Comparison of ENCODE assay signal across 25 cellular contexts in the genomic region with DNA sequence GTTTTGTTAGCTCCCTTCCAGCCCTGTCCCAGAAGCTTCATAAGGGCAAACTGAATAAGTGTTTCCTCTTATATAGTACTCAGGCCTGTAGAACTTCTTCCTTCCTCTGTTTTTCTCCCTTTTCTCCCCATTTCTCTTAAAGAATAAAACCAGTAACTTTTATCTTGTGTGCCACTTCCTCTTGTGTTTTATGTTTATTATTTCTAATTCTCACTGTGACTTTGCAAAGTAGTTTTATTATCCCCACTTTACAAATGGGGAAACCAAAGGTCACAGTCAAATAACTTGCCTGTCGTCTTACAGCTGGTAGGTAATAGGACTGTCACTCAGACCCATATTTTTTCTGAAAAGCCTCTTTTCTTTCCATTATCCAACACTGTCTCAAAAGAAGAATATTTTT. TPM values are rescaled to one million over a fixed set of nuclear protein-coding genes. Genes with fewer than 3 reads are reported as not detected.
DNase-seq lines count a peak whose midpoint lies in the region; ATAC-seq and TF ChIP-seq lines count a peak whose summit lies in the region.
"Had no signal": no experiment of that assay in that cellular context is flagged by ENCODE, and none has a peak within 500 bp of the region (broad histone marks: within the 10 kb centered on the region; RNA-seq: fewer than 3 reads in every experiment).

No MANE protein-coding gene starts in this region.

- H3K36me3 ChIP-seq in Peyer's patch (no peaks in the 10 kb centered on the region), transverse colon (no peaks in the 10 kb centered on the region), SJCRH30 (no peaks in the 10 kb centered on the region; the same call in 1 of the 2 replicates)

- H3K27ac ChIP-seq in Peyer's patch: peak overlapping the region in 3 of 4 donors; percentile 41 to 71 (median 58)
- H3K27ac ChIP-seq in transverse colon: peak overlapping the region; percentile 21 to 72 (median 55)
- no peak overlapping the region for H3K27ac ChIP-seq in SJCRH30
- H3K27ac ChIP-seq: A549, HL-60, neural progenitor cell, psoas muscle, skin epidermis had no signal

- peak in 1 of 2 donors; percentile 13 for TF ChIP-seq POLR2A in Peyer's patch (IDR thresholded peaks at IDR 0.05)
- TF ChIP-seq POLR2A in transverse colon (IDR thresholded peaks at IDR 0.05): no peak

- ATAC-seq in left lobe of liver (peak; percentile 52), GM21786 (IDR thresholded peaks at IDR 0.05; ENCODE audit: unreplicated experiment) (no peak)
- ATAC-seq: A549; activated CD4-positive, CD25-positive, alpha-beta regulatory T cell treated with anti-CD3 and anti-CD28 coated beads, Interleukin-2, amount 50 U/mL, for 24 hours; effector memory CD8-positive, alpha-beta T cell; left cardiac atrium; Panc1; psoas muscle; T-helper 17 cell had no signal

- DNase-seq in activated naive CD4-positive, alpha-beta T cell treated with anti-CD3 and anti-CD28 coated beads, Interleukin-2, amount 50 U/mL, for 16 hours: no peak
- DNase-seq in Peyer's patch: no peak
- DNase-seq in left lobe of liver (ENCODE audit: low spot score): no peak
- no peak for DNase-seq in transverse colon
- no peak for DNase-seq in NCI-H1092 (lab: John Stamatoyannopoulos, UW)
- no peak for DNase-seq in SJCRH30
- DNase-seq: activated CD8-positive, alpha-beta memory T cell treated with anti-CD3 and anti-CD28 coated beads for 24 hours; body of pancreas; effector memory CD8-positive, alpha-beta T cell; IMR-90; left cardiac atrium; MG63; NCI-H187; NCI-H2227 treated with DMSO at 0.1 percent for 48 hours; NCI-H82; psoas muscle; T-helper 17 cell had no signal

- H3K4me1 Mint-ChIP-seq in activated naive CD4-positive, alpha-beta T cell treated with anti-CD3 and anti-CD28 coated beads, Interleukin-2, amount 50 U/mL, for 24 hours: peaks cover 12% of the 10 kb centered on the region

- H3K9me3 ChIP-seq in Peyer's patch: no peaks in the 10 kb centered on the region
- H3K9me3 ChIP-seq in transverse colon: no peaks in the 10 kb centered on the region
- H3K9me3 ChIP-seq in SJCRH30 (replicated peaks): no peaks in the 10 kb centered on the region
- H3K9me3 ChIP-seq: A549, body of pancreas, MG63, psoas muscle had no signal

- WGBS in transverse colon (ENCODE audit: low coverage in 1 of 2), 2 donors: 39 to 44% methylated on average over 1 of the region's 1 CpG

- intact Hi-C loops in transverse colon (cut with DNase I; ENCODE audit: low total_unique reads): no loop called here

- H3K4me1 ChIP-seq in Peyer's patch: no peaks in the 10 kb centered on the region
- H3K4me1 ChIP-seq in transverse colon: peaks cover 4 to 35% (median 14%) of the 10 kb centered on the region in 4 donors
- H3K4me1 ChIP-seq in SJCRH30: no peaks in the 10 kb centered on the region
- H3K4me1 ChIP-seq: neural progenitor cell, psoas muscle had no signal

- in situ Hi-C loops in transverse colon (cut with MboI; ENCODE audit: low pct_ligation_motif_present in 1 of 4, low pct_unique_long_range_greater_than_20kb in 1 of 4, low sequenced_read_pairs in 3 of 4): loop anchor here in 2 of 4 donors (10.0 kb wide), 2 partner anchors 161 to 181 kb away; no protein-coding TSS in a partner anchor

- H3K27ac Mint-ChIP-seq in activated naive CD4-positive, alpha-beta T cell treated with anti-CD3 and anti-CD28 coated beads, Interleukin-2, amount 50 U/mL, for 24 hours: peak overlapping the region; percentile 23
- H3K27ac Mint-ChIP-seq: effector memory CD8-positive, alpha-beta T cell; neural progenitor cell; T-helper 17 cell had no signal

- H3K36me3 Mint-ChIP-seq in activated naive CD4-positive, alpha-beta T cell treated with anti-CD3 and anti-CD28 coated beads, Interleukin-2, amount 50 U/mL, for 24 hours: peaks cover 9% of the 10 kb centered on the region

- TF ChIP-seq EP300 in transverse colon (IDR thresholded peaks at IDR 0.05; ENCODE audit: low read depth): no peak

- H3K27me3 Mint-ChIP-seq in activated naive CD4-positive, alpha-beta T cell treated with anti-CD3 and anti-CD28 coated beads, Interleukin-2, amount 50 U/mL, for 24 hours: no peaks in the 10 kb centered on the region
- H3K27me3 Mint-ChIP-seq: effector memory CD8-positive, alpha-beta T cell; T-helper 17 cell had no signal

- H3K4me3 ChIP-seq in Peyer's patch (peak overlapping the region in 1 of 4 donors; percentile 27), transverse colon (no peak overlapping the region), SJCRH30 (no peak overlapping the region)
- H3K4me3 ChIP-seq: A549, body of pancreas, MG63, neural progenitor cell, psoas muscle, skin epidermis had no signal

- H3K9me3 Mint-ChIP-seq in activated naive CD4-positive, alpha-beta T cell treated with anti-CD3 and anti-CD28 coated beads, Interleukin-2, amount 50 U/mL, for 24 hours: no peaks in the 10 kb centered on the region
- H3K9me3 Mint-ChIP-seq: effector memory CD8-positive, alpha-beta T cell; neural progenitor cell had no signal

- no peak for TF ChIP-seq CTCF in Peyer's patch (IDR thresholded peaks at IDR 0.05)
- TF ChIP-seq CTCF in transverse colon (IDR thresholded peaks at IDR 0.05): no peak

- H3K4me3 Mint-ChIP-seq in activated naive CD4-positive, alpha-beta T cell treated with anti-CD3 and anti-CD28 coated beads, Interleukin-2, amount 50 U/mL, for 24 hours: no peak overlapping the region
- H3K4me3 Mint-ChIP-seq: effector memory CD8-positive, alpha-beta T cell; neural progenitor cell; T-helper 17 cell had no signal

- no peaks in the 10 kb centered on the region for H3K27me3 ChIP-seq in Peyer's patch
- H3K27me3 ChIP-seq in transverse colon: no peaks in the 10 kb centered on the region
- H3K27me3 ChIP-seq in SJCRH30: no peaks in the 10 kb centered on the region
- H3K27me3 ChIP-seq: body of pancreas, MG63, neural progenitor cell had no signal

RNA-seq across cellular contexts. Expression of a gene that starts 42.4 kb away (rescaled TPM):
- total RNA-seq in Peyer's patch: 10 to 100 TPM; 45.4 to 74.1 (median 52.7) TPM
- 11.7 TPM for total RNA-seq in left lobe of liver
- 10 to 100 TPM; 20.7 to 44.1 (median 38.6) TPM for total RNA-seq in transverse colon
- total RNA-seq in SJCRH30 (2014; rRNA removed; shearing (Covaris generic)): 35.9 and 40.9 TPM in 2 replicates
